In the genomic region with DNA sequence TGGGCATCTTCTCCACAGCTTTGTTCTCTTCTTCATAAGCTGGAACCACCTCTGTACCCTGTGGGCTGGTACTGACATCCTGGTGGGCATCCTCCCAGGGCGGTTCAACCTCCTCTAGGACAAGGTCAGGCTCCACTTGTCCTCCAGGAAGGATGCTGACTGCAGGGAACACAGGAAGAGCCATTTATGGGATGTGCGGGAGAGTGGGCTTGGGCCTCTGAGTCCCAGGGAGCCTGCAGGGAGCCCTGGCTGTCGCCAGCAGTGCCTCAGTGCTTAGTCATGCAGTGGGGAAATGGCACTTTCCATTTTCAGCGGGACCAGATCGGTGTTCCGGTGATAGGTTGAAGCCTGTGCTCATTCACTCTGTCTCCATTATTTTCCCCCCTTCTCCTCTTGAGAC, we compare ENCODE assay signal across 2 cellular contexts.
TF ChIP-seq lines count a peak whose summit lies in the region.

No MANE protein-coding gene starts in this region.

TF ChIP-seq in K562, 482 proteins besides CTCF, POLR2A, EP300 and RAD21:
- TF ChIP-seq NFE2 (IDR thresholded peaks at IDR 0.05; ENCODE audit: low read depth), result 0 out of 2 replicates have a peak, but pooled peaks have one; percentile 13
- TF ChIP-seq SIN3A (IDR thresholded peaks at IDR 0.05; ENCODE audit: borderline replicate concordance in 2 of 2, control insufficient read depth in 1 of 2, low read depth in 2 of 2, low read length in 2 of 2), result no peak

TF ChIP-seq in HepG2, 621 proteins besides CTCF, POLR2A, EP300 and RAD21:
- TF ChIP-seq, protein P1, sequence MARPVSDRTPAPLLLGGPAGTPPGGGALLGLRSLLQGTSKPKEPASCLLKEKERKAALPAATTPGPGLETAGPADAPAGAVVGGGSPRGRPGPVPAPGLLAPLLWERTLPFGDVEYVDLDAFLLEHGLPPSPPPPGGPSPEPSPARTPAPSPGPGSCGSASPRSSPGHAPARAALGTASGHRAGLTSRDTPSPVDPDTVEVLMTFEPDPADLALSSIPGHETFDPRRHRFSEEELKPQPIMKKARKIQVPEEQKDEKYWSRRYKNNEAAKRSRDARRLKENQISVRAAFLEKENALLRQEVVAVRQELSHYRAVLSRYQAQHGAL (CRISPR knock-in tag; IDR thresholded peaks at IDR 0.05; ENCODE audit: not compliant biosample characterization), result no peak
- TF ChIP-seq, protein P2, sequence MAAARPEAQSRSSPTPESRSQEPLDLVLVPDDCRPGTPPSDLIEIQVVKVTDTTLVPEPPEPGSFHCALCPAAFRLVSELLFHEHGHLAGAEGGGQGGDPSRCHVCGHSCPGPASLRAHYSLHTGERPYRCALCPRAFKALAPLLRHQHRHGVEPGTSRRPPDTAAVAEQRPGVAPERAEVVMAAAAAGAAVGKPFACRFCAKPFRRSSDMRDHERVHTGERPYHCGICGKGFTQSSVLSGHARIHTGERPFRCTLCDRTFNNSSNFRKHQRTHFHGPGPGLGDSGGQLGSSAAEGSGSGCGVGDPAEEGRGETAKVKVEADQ (CRISPR knock-in tag; IDR thresholded peaks at IDR 0.05; ENCODE audit: borderline replicate concordance), result no peak
- TF ChIP-seq ATM (IDR thresholded peaks at IDR 0.05; ENCODE audit: borderline replicate concordance) (no peak), HOXD1 (CRISPR knock-in tag; IDR thresholded peaks at IDR 0.05) (no peak), ZNF891 (CRISPR knock-in tag; IDR thresholded peaks at IDR 0.05) (no peak), ZNF431 (CRISPR knock-in tag; IDR thresholded peaks at IDR 0.05; ENCODE audit: borderline replicate concordance, low read depth) (no peak), KLF6 (CRISPR knock-in tag; IDR thresholded peaks at IDR 0.05) (no peak), ZNF567 (CRISPR knock-in tag; IDR thresholded peaks at IDR 0.05; ENCODE audit: borderline replicate concordance) (no peak), ZNF572 (CRISPR knock-in tag; IDR thresholded peaks at IDR 0.05) (no peak), ATRX (CRISPR knock-in tag; IDR thresholded peaks at IDR 0.05; ENCODE audit: borderline replicate concordance) (no peak), MAFG (CRISPR knock-in tag; IDR thresholded peaks at IDR 0.05) (no peak), ZNF224 (CRISPR knock-in tag; IDR thresholded peaks at IDR 0.05) (no peak), ZC3H4 (CRISPR knock-in tag; IDR thresholded peaks at IDR 0.05; ENCODE audit: borderline replicate concordance) (no peak), MAF1 (CRISPR knock-in tag; IDR thresholded peaks at IDR 0.05; ENCODE audit: borderline replicate concordance) (no peak), ZNF703 (CRISPR knock-in tag; IDR thresholded peaks at IDR 0.05; ENCODE audit: borderline replicate concordance) (no peak)
- TF ChIP-seq, protein P3, sequence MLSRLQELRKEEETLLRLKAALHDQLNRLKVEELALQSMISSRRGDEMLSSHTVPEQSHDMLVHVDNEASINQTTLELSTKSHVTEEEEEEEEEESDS (CRISPR knock-in tag; IDR thresholded peaks at IDR 0.05; ENCODE audit: borderline replicate concordance), result no peak
- TF ChIP-seq, protein P4, sequence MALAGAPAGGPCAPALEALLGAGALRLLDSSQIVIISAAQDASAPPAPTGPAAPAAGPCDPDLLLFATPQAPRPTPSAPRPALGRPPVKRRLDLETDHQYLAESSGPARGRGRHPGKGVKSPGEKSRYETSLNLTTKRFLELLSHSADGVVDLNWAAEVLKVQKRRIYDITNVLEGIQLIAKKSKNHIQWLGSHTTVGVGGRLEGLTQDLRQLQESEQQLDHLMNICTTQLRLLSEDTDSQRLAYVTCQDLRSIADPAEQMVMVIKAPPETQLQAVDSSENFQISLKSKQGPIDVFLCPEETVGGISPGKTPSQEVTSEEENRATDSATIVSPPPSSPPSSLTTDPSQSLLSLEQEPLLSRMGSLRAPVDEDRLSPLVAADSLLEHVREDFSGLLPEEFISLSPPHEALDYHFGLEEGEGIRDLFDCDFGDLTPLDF (CRISPR knock-in tag; IDR thresholded peaks at IDR 0.05), result no peak
TF ChIP-seq in HepG2: peak in this region for 0.
